Comparison of ENCODE assay signal across 25 cellular contexts in the genomic region with DNA sequence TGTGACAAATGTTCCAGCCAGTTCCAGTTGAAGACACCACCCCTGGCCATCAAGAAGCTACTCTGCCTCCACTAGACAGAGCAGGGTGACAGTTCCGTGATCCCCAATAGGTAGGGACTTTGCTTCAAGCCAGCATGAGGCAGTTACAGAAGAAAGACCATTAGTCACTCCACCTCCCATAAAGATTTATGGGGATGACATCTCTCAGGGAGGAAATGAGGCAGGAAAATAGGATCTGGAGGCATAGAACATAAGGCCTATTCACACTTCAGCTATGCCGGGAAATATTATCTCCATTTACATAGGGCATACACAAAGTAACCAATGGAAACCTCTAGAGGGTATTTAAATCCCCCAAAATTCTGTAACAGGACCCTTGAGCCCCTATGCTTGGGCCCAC. TPM values are rescaled to one million over a fixed set of nuclear protein-coding genes. Genes with fewer than 3 reads are reported as not detected.
"Had no signal": no experiment of that assay in that cellular context is flagged by ENCODE, and none has a peak within 500 bp of the region (broad histone marks: within the 10 kb centered on the region; RNA-seq: fewer than 3 reads in every experiment).

No MANE protein-coding gene starts in this region.

- H3K27me3 ChIP-seq: gastrocnemius medialis, neutrophil, ovary, tibial artery had no signal

- H3K4me1 ChIP-seq: gastrocnemius medialis, prostate gland, tibial artery had no signal

- H3K27ac ChIP-seq: gastrocnemius medialis, neutrophil, ovary, prostate gland, tibial artery had no signal

- H3K36me3 ChIP-seq: neutrophil, ovary, prostate gland had no signal

- DNase-seq: activated CD4-positive, alpha-beta T cell treated with anti-CD3 and anti-CD28 coated beads for 1 hour; activated CD4-positive, alpha-beta T cell treated with anti-CD3 and anti-CD28 coated beads, Interleukin-2, amount 50 U/mL, for 4 hours; activated CD8-positive, alpha-beta memory T cell treated with anti-CD3 and anti-CD28 coated beads, Interleukin-2, amount 50 U/mL, for 48 hours; activated effector memory CD4-positive, alpha-beta T cell treated with Interleukin-2 at 50 U/mL for 16 hours; activated naive CD4-positive, alpha-beta T cell treated with anti-CD3 and anti-CD28 coated beads for 36 hours; activated naive CD8-positive, alpha-beta T cell treated with anti-CD3 and anti-CD28 coated beads, Interleukin-2, amount 50 U/mL, for 24 hours; activated T-cell treated with anti-CD3 and anti-CD28 coated beads, Interleukin-2, amount 50 U/mL, for 48 hours; gastrocnemius medialis; head of caudate nucleus; hypothalamus; left cardiac atrium; ovary; right cardiac atrium; stimulated activated CD4-positive, alpha-beta T cell treated with anti-CD3 and anti-CD28 coated beads, Interleukin-12 subunit alpha, Interleukin-12 subunit beta, amount 100 ng/mL, for 4 hours; stimulated activated naive CD8-positive, alpha-beta T cell treated with anti-CD3 and anti-CD28 coated beads, Interleukin-15, amount 100 ng/mL, for 72 hours; T-helper 9 cell; tibial artery had no signal

- ATAC-seq: activated naive CD8-positive, alpha-beta T cell treated with anti-CD3 and anti-CD28 coated beads, Interleukin-2, amount 50 U/mL, for 24 hours; gastrocnemius medialis; left cardiac atrium; right cardiac atrium; stimulated activated effector memory CD8-positive, alpha-beta T cell treated with anti-CD3 and anti-CD28 coated beads, Interleukin-12 subunit alpha, Interleukin-12 subunit beta, amount 100 ng/mL, for 72 hours; stimulated activated naive CD8-positive, alpha-beta T cell treated with anti-CD3 and anti-CD28 coated beads, Interleukin-15, amount 100 ng/mL, for 72 hours had no signal

- H3K4me3 ChIP-seq: gastrocnemius medialis, ovary, prostate gland, tibial artery had no signal

- H3K9me3 ChIP-seq: gastrocnemius medialis, neutrophil, ovary, prostate gland had no signal

RNA-seq across cellular contexts. Expression of gene GBP7, which starts 3.5 kb away (rescaled TPM):
- total RNA-seq: cerebellum; epithelial cell of proximal tubule; gastrocnemius medialis; left cardiac atrium; myocyte; prostate gland; T-helper 1 cell treated with Interleukin-12 subunit alpha and Interleukin-12 subunit beta and Interleukin-4 antibody, amounts not matched to agents 30 ng/mL and 1 ng/mL, for 36 hours; ureter had no signal

RNA-seq across cellular contexts. Expression of gene GBP4, which starts 19.4 kb away (rescaled TPM):
- total RNA-seq: myocyte had no signal
